Comparison of ENCODE assay signal across 1 cellular context in the genomic region with DNA sequence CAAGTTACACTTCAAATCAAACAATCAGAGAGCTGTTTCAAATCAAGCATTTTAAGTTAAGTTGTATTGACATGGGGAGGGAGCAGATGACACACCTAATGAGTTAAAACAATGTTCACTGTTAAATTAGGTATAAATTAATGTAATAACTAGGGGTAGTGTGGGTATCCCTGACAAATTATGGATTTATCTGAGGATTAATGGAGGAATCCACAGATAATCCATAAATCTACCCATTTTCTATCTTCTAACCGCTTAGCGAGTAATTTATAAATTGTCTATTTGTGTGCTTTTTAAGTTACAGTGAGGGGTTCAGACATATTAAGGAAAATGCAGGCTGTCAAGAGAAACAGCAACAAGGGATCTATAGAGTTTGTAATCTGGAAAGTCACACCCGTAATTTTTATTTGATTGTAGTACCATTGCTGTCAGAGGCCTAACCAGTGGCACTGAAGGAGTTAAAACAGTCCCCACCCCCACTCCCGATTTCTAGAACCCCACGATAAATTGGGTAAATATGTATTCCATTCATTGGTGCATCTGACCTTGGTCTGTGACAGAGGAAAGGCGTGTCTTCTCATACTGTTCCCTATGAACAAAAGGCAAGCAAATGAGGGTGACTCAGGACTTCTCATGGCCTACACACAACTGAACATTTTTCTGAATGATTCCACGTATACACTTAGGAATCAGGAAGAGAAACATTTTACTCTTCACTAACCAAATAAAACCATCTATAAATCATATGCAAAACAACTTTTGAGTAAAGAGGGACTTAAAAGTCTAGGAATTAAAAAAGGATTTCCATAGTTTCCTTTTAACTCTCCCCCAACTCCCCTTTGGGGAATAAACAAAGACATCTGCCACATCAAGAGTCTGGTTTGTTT.
TF ChIP-seq lines count a peak whose summit lies in the region.

No MANE protein-coding gene starts in this region.

TF ChIP-seq in HepG2, 621 proteins besides CTCF, POLR2A, EP300 and RAD21 (continued from another document and continues in another):
- TF ChIP-seq KDM3A (CRISPR knock-in tag; IDR thresholded peaks at IDR 0.05; ENCODE audit: low read depth), result 0 out of 2 replicates have a peak, but pooled peaks have one; percentile 35
- TF ChIP-seq ZNF431 (CRISPR knock-in tag; IDR thresholded peaks at IDR 0.05; ENCODE audit: borderline replicate concordance, low read depth), result no peak
- no peak for TF ChIP-seq SRSF1 (optimal IDR thresholded peaks at IDR 0.05; ENCODE audit: low read depth, low read length)
- TF ChIP-seq, protein P1, sequence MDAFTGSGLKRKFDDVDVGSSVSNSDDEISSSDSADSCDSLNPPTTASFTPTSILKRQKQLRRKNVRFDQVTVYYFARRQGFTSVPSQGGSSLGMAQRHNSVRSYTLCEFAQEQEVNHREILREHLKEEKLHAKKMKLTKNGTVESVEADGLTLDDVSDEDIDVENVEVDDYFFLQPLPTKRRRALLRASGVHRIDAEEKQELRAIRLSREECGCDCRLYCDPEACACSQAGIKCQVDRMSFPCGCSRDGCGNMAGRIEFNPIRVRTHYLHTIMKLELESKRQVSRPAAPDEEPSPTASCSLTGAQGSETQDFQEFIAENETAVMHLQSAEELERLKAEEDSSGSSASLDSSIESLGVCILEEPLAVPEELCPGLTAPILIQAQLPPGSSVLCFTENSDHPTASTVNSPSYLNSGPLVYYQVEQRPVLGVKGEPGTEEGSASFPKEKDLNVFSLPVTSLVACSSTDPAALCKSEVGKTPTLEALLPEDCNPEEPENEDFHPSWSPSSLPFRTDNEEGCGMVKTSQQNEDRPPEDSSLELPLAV (CRISPR knock-in tag; conservative IDR thresholded peaks at IDR 0.05; ENCODE audit: low read depth), result no peak
- no peak for TF ChIP-seq ZNF382 (CRISPR knock-in tag; IDR thresholded peaks at IDR 0.05; ENCODE audit: borderline replicate concordance)
- TF ChIP-seq, protein P2, sequence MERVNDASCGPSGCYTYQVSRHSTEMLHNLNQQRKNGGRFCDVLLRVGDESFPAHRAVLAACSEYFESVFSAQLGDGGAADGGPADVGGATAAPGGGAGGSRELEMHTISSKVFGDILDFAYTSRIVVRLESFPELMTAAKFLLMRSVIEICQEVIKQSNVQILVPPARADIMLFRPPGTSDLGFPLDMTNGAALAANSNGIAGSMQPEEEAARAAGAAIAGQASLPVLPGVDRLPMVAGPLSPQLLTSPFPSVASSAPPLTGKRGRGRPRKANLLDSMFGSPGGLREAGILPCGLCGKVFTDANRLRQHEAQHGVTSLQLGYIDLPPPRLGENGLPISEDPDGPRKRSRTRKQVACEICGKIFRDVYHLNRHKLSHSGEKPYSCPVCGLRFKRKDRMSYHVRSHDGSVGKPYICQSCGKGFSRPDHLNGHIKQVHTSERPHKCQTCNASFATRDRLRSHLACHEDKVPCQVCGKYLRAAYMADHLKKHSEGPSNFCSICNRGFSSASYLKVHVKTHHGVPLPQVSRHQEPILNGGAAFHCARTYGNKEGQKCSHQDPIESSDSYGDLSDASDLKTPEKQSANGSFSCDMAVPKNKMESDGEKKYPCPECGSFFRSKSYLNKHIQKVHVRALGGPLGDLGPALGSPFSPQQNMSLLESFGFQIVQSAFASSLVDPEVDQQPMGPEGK (CRISPR knock-in tag; IDR thresholded peaks at IDR 0.05), result peak; percentile 71; the same call in 1 of the 2 replicates
- TF ChIP-seq CEBPZ (IDR thresholded peaks at IDR 0.05; ENCODE audit: low read length), result no peak
- TF ChIP-seq AHDC1 (CRISPR knock-in tag; IDR thresholded peaks at IDR 0.05; ENCODE audit: borderline replicate concordance), result 0 out of 2 replicates have a peak, but pooled peaks have one; percentile 41
- TF ChIP-seq ARHGAP35 (CRISPR knock-in tag; IDR thresholded peaks at IDR 0.05; ENCODE audit: borderline replicate concordance), result no peak
- TF ChIP-seq ZNF816 (CRISPR knock-in tag; IDR thresholded peaks at IDR 0.05; ENCODE audit: borderline replicate concordance), result no peak; the same call in 1 of the 2 replicates
- no peak for TF ChIP-seq ZNF709 (CRISPR knock-in tag; IDR thresholded peaks at IDR 0.05)
- TF ChIP-seq ZSCAN22 (CRISPR knock-in tag; IDR thresholded peaks at IDR 0.05), result no peak
- TF ChIP-seq ZNF562 (CRISPR knock-in tag; IDR thresholded peaks at IDR 0.05; ENCODE audit: borderline replicate concordance), result no peak
- peak; percentile 5 for TF ChIP-seq HNRNPK (IDR thresholded peaks at IDR 0.05; ENCODE audit: low read depth, low read length, poor library complexity, severe bottlenecking)
- peak; percentile 47; the same call in 1 of the 3 replicates for TF ChIP-seq MXI1 (IDR thresholded peaks at IDR 0.05; ENCODE audit: borderline replicate concordance, low read depth, low read length)
- no peak for TF ChIP-seq ZNF567 (CRISPR knock-in tag; IDR thresholded peaks at IDR 0.05; ENCODE audit: borderline replicate concordance)
- no peak for TF ChIP-seq MIER3 (CRISPR knock-in tag; IDR thresholded peaks at IDR 0.05; ENCODE audit: borderline replicate concordance)
- peak; percentile 44; the same call in 1 of the 2 replicates for TF ChIP-seq IRF2 (CRISPR knock-in tag; IDR thresholded peaks at IDR 0.05)
- peak; percentile 76 for TF ChIP-seq MIXL1 (CRISPR knock-in tag; IDR thresholded peaks at IDR 0.05)
- TF ChIP-seq EZH2 (conservative IDR thresholded peaks at IDR 0.05; ENCODE audit: low read depth, low read length), result no peak
- no peak for TF ChIP-seq ZNF17 (CRISPR knock-in tag; IDR thresholded peaks at IDR 0.05)
- no peak for TF ChIP-seq NFIB (CRISPR knock-in tag; IDR thresholded peaks at IDR 0.05; ENCODE audit: borderline replicate concordance)
- no peak for TF ChIP-seq AGO1 (IDR thresholded peaks at IDR 0.05; ENCODE audit: low read depth, low read length, poor library complexity, severe bottlenecking)
- TF ChIP-seq ATF5 (CRISPR knock-in tag; IDR thresholded peaks at IDR 0.05; ENCODE audit: low read depth), result no peak
- no peak for TF ChIP-seq BCLAF1 (IDR thresholded peaks at IDR 0.05)
- no peak for TF ChIP-seq TP53 (CRISPR knock-in tag; conservative IDR thresholded peaks at IDR 0.05)
